Comparison of ENCODE assay signal across 8 cellular contexts in genomic region chrX:16785247-16786138, GRCh38. TPM values are rescaled to one million over a fixed set of nuclear protein-coding genes. Genes with fewer than 3 reads are reported as not detected.
DNase-seq lines count a peak whose midpoint lies in the region; ATAC-seq and TF ChIP-seq lines count a peak whose summit lies in the region.

No MANE protein-coding gene starts in this region.

- H3K4me3 Mint-ChIP-seq in activated T-helper 17 cell treated with anti-CD3 and anti-CD28 coated beads, Interleukin-2, amount 50 U/mL, for 72 hours: peak overlapping the region; percentile 99
- H3K4me3 Mint-ChIP-seq in immature natural killer cell: peak overlapping the region; percentile 93 to 100 (median 97)

- peaks cover 0 to 2% (median 0%) of the 10 kb centered on the region in 9 donors for H3K27me3 ChIP-seq in heart left ventricle

- WGBS in heart left ventricle, 4 donors: 15 to 16% (median 15%) methylated on average over 39 of the region's 39 CpGs

- H3K27ac Mint-ChIP-seq in activated T-helper 17 cell treated with anti-CD3 and anti-CD28 coated beads, Interleukin-2, amount 50 U/mL, for 72 hours: peak overlapping the region; percentile 93
- peak overlapping the region; percentile 78 to 95 (median 90) for H3K27ac Mint-ChIP-seq in immature natural killer cell

- peak overlapping the region; percentile 16 to 93 (median 70) for H3K4me3 ChIP-seq in heart left ventricle

- H3K36me3 Mint-ChIP-seq in activated T-helper 17 cell treated with anti-CD3 and anti-CD28 coated beads, Interleukin-2, amount 50 U/mL, for 72 hours (ENCODE audit: low read depth): peaks cover 16% of the 10 kb centered on the region
- no peaks in the 10 kb centered on the region for H3K36me3 Mint-ChIP-seq in immature natural killer cell

- peak overlapping the region in 5 of 12 donors; percentile 29 to 92 (median 38) for H3K27ac ChIP-seq in heart left ventricle

- intact Hi-C loops in heart left ventricle (cut with DNase I): loop anchor here in 3 of 10 donors (2.0 to 10.0 kb wide), 4 partner anchors 61 to 87 kb away; partner anchors contain the start of genes SYAP1 (in 2 of the 3) and RBBP7 (in 1 of the 3)
- intact Hi-C loops in left ventricle myocardium superior (cut with micrococcal nuclease): no loop called here

- peak in 3 of 5 donors; percentile 18 to 49 (median 36) for DNase-seq in heart left ventricle
- no peak for DNase-seq in left ventricle myocardium superior
- peak in 1 of 3 donors; percentile 5 for DNase-seq in immature natural killer cell
- DNase-seq in stimulated activated CD8-positive, alpha-beta memory T cell treated with anti-CD3 and anti-CD28 coated beads, Interleukin-4, amount 100 ng/mL, for 48 hours: peak; percentile 31
- no peak for DNase-seq in NCI-H1092 treated with DMSO at 0.1 percent for 48 hours (lab: John Stamatoyannopoulos, UW)

- no peaks in the 10 kb centered on the region for H3K27me3 Mint-ChIP-seq in activated T-helper 17 cell treated with anti-CD3 and anti-CD28 coated beads, Interleukin-2, amount 50 U/mL, for 72 hours
- peaks cover 0 to 6% (median 2%) of the 10 kb centered on the region in 3 donors for H3K27me3 Mint-ChIP-seq in immature natural killer cell (ENCODE audit: low read depth in 3 of 3)

- H3K9me3 Mint-ChIP-seq in activated T-helper 17 cell treated with anti-CD3 and anti-CD28 coated beads, Interleukin-2, amount 50 U/mL, for 72 hours: no peaks in the 10 kb centered on the region
- H3K9me3 Mint-ChIP-seq in immature natural killer cell: no peaks in the 10 kb centered on the region

- no peak for TF ChIP-seq POLR2A in heart left ventricle (IDR thresholded peaks at IDR 0.05)

- no peak for TF ChIP-seq CTCF in heart left ventricle (IDR thresholded peaks at IDR 0.05)

- peaks cover 0 to 16% (median 6%) of the 10 kb centered on the region in 12 donors for H3K4me1 ChIP-seq in heart left ventricle

- H3K9me3 ChIP-seq in heart left ventricle: no peaks in the 10 kb centered on the region

- H3K36me3 ChIP-seq in heart left ventricle: peaks cover 0 to under 1% (median 0%) of the 10 kb centered on the region in 9 donors

- H3K4me1 Mint-ChIP-seq in activated T-helper 17 cell treated with anti-CD3 and anti-CD28 coated beads, Interleukin-2, amount 50 U/mL, for 72 hours: no peaks in the 10 kb centered on the region
- peaks cover 22 to 24% of the 10 kb centered on the region in 2 donors for H3K4me1 Mint-ChIP-seq in immature natural killer cell

- ATAC-seq in heart left ventricle (no peak), left ventricle myocardium superior (no peak), HG03457 (IDR thresholded peaks at IDR 0.05; ENCODE audit: unreplicated experiment) (no peak), GM21381 (IDR thresholded peaks at IDR 0.05; ENCODE audit: unreplicated experiment) (no peak)
- ATAC-seq in activated T-helper 17 cell treated with anti-CD3 and anti-CD28 coated beads, Interleukin-2, amount 50 U/mL, for 72 hours (replicated peaks): no peak

RNA-seq across cellular contexts. Expression of gene TXLNG, which starts 0.8 kb away (rescaled TPM):
- 1 to 10 TPM; 4.3 to 8.1 (median 6.3) TPM for total RNA-seq in heart left ventricle
- polyA plus RNA-seq in heart left ventricle: 1 to 10 TPM; 3.0 to 5.2 TPM
- 6.0 TPM for total RNA-seq in left ventricle myocardium superior
- 10 to 100 TPM; 10.0 to 15.7 TPM for total RNA-seq in activated T-helper 17 cell treated with anti-CD3 and anti-CD28 coated beads, Interleukin-2, amount 50 U/mL, for 72 hours
- 1 to 10 TPM; 5.2 to 9.8 (median 5.4) TPM for polyA plus RNA-seq in immature natural killer cell

Comparison
In these comparisons a context has a peak if more than half of its experiments do, and no peak if none do; other contexts are left out.
1. DNase-seq: peak in heart left ventricle (3 of 5) and stimulated activated CD8-positive, alpha-beta memory T cell treated with anti-CD3 and anti-CD28 coated beads, Interleukin-4, amount 100 ng/mL, for 48 hours (single experiment); none in left ventricle myocardium superior (single experiment) and NCI-H1092 treated with DMSO at 0.1 percent for 48 hours (single experiment).